ENCODE assay signal across 1 cellular context in the genomic region with DNA sequence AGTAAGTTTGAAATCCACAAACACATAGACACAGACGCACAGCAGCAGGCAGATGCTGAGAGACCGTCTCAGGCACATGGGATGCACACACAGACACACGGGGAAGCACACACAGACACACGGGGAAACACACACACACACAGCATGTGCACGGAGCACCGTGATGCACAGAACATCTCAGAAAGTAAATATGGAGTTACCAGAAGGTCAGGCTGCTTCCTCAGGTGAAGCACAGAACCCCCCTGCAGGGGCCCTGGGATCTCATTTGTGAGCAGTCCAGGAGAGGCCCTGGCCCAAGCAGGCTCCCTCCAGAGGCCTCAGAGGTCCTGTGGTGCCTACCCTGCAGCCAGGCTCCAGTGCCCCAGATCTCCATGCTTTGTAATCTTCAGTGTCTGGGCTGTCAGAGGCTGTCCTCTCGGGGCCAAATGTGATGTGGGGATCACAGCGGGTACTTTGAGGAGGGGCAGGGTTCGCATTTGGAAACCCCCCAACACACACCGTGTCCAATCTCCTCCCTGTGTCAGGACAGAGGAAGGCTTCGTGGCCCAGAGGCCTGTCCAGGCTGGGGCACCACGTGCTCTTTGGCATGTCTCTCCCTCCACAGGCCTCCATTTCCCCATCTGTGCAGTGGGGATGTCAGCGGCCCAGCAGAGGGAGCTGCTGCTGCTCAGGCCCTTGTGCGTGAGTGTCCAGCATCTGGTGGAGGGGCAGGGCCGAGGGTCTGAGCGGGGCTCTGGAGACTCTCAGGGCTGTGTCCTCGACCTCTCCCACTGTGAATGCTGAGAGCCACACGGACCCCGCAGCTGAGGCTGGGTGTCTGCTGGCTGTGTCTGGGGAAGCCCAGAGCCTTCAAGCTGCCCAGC.
A peak's percentile ranks its signal among the peaks of the same experiment; 100 is the strongest.
TF ChIP-seq lines count a peak whose summit lies in the region.

No MANE protein-coding gene starts in this region.

TF ChIP-seq in HCT116, 20 proteins besides CTCF, POLR2A, EP300 and RAD21:
- TF ChIP-seq, protein P1, sequence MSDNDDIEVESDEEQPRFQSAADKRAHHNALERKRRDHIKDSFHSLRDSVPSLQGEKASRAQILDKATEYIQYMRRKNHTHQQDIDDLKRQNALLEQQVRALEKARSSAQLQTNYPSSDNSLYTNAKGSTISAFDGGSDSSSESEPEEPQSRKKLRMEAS (IDR thresholded peaks at IDR 0.05): peak; percentile 41; the same call in 1 of the 2 replicates
- TF ChIP-seq EGR1 (IDR thresholded peaks at IDR 0.05; ENCODE audit: low read depth): no peak
